Comparison of ENCODE assay signal across 13 cellular contexts in the genomic region with DNA sequence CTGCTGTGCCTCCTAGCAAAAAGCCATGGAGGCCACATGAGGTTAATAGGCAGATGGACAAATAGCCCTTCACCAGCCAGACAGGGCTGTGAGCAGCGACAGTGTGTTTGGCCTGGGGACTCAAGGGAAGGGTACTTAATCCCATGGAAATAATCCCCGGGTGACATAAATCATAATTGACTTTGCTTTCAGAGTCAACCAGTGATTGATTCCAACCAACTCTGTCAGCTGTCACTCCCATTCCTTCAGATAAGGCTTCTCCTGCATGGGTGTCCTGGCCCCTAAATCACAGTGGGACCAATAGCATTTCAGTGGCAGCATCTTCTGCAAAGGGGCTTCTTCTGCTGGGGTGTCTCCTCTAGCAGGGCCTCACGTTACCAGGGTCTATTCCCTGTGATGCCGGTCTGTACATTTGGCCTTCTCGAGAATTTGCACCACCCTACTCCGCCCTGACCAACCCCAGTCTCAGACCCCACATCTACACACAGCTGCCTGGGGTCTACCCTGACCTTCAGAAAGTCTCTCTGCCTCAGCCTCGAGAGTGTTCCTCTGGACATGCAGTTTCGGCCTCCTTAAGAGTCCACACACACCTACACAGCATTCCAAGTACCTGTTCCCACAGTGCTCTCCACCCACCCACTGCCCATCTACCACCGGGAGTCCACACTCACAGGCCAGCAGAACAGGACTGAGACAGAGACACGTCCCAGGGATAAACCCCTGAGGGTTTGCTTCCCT. TPM values are rescaled to one million over a fixed set of nuclear protein-coding genes. Genes with fewer than 3 reads are reported as not detected.
DNase-seq lines count a peak whose midpoint lies in the region; ATAC-seq and TF ChIP-seq lines count a peak whose summit lies in the region.
"Had no signal": no experiment of that assay in that cellular context is flagged by ENCODE, and none has a peak within 500 bp of the region (broad histone marks: within the 10 kb centered on the region; RNA-seq: fewer than 3 reads in every experiment).

No MANE protein-coding gene starts in this region.

- H3K23ac ChIP-seq in neuronal stem cell (ENCODE audit: low read depth, low read length, poor library complexity), result peak overlapping the region; percentile 32

- H2AFZ ChIP-seq in neuronal stem cell (ENCODE audit: low read length), result no peak overlapping the region

- intact Hi-C loops in left ventricle myocardium inferior (cut with micrococcal nuclease) (no loop called here), left ventricle myocardium superior (cut with micrococcal nuclease) (no loop called here)

- peaks cover 4% of the 10 kb centered on the region for H3K4me1 Mint-ChIP-seq in endodermal cell

- no peak overlapping the region for H2AK5ac ChIP-seq in neuronal stem cell (ENCODE audit: low read depth, low read length)

- no peak overlapping the region for H2BK12ac ChIP-seq in neuronal stem cell (ENCODE audit: low read length)

- H3K79me1 ChIP-seq in neuronal stem cell (ENCODE audit: low read depth, low read length), result peaks cover 2% of the 10 kb centered on the region

- H4K91ac ChIP-seq in neuronal stem cell (ENCODE audit: low read depth, low read length, poor library complexity), result no peak overlapping the region

- H3K18ac ChIP-seq in neuronal stem cell (ENCODE audit: low read length), result no peak overlapping the region

- H3K4me3 Mint-ChIP-seq in endodermal cell, result no peak overlapping the region

- no peak overlapping the region for H3K27ac Mint-ChIP-seq in endodermal cell

- no peak overlapping the region for H4K8ac ChIP-seq in neuronal stem cell (ENCODE audit: low read depth, low read length)

- ATAC-seq in left ventricle myocardium superior, result no peak
- no peak for ATAC-seq in GM21717 (IDR thresholded peaks at IDR 0.05; ENCODE audit: unreplicated experiment)

- H3K27me3 Mint-ChIP-seq in endodermal cell (ENCODE audit: insufficient read depth), result peaks cover 7% of the 10 kb centered on the region

- H3K9ac ChIP-seq in endodermal cell (ENCODE audit: extremely low read depth, low read length, poor library complexity, severe bottlenecking), result no peak overlapping the region
- no peak overlapping the region for H3K9ac ChIP-seq in neuronal stem cell (ENCODE audit: low read depth, low read length, poor library complexity)

- H3K27me3 ChIP-seq in left ventricle myocardium inferior (ENCODE audit: low read depth) (no peaks in the 10 kb centered on the region), endodermal cell (ENCODE audit: control insufficient read depth, insufficient read depth, low read length, poor library complexity, severe bottlenecking) (no peaks in the 10 kb centered on the region), neuronal stem cell (ENCODE audit: control insufficient read depth in 3 of 3, insufficient read depth in 3 of 3, low read depth in 1 of 3, low read length in 3 of 3) (peaks cover 0 to 9% (median 7%) of the 10 kb centered on the region in 3 experiments)

- H3K9me3 Mint-ChIP-seq in endodermal cell, result peaks cover 9% of the 10 kb centered on the region

- H2BK15ac ChIP-seq in neuronal stem cell (ENCODE audit: low read length), result no peak overlapping the region

- no peak for TF ChIP-seq CTCF in left ventricle myocardium inferior (IDR thresholded peaks at IDR 0.05; ENCODE audit: borderline replicate concordance)
- no peak for TF ChIP-seq CTCF in endodermal cell (conservative IDR thresholded peaks at IDR 0.05)

- H3K4me3 ChIP-seq in left ventricle myocardium inferior (peak overlapping the region; percentile 97), endodermal cell (ENCODE audit: low read length) (peak overlapping the region; percentile 95), neuronal stem cell (ENCODE audit: low read length in 2 of 2) (no peak overlapping the region)
- H3K4me3 ChIP-seq: HAP-1 had no signal

- peaks cover 86% of the 10 kb centered on the region for H3K4me1 ChIP-seq in left ventricle myocardium inferior
- peaks cover 3% of the 10 kb centered on the region for H3K4me1 ChIP-seq in endodermal cell (ENCODE audit: control insufficient read depth, insufficient read depth, low read length)
- peaks cover 7% of the 10 kb centered on the region in 2 donors for H3K4me1 ChIP-seq in neuronal stem cell (ENCODE audit: control insufficient read depth in 2 of 2, insufficient read depth in 1 of 2, low read depth in 1 of 2, low read length in 2 of 2)

- WGBS in endodermal cell (ENCODE audit: insufficient coverage in 1 of 2, insufficient read length in 1 of 2), 2 experiments, result 86 to 91% methylated on average over 4 to 10 of the region's 10 CpGs
- no CpG with 5 or more reads among the region's 10 CpGs for WGBS in neuronal stem cell (ENCODE audit: extremely low coverage in 2 of 2, insufficient read length in 2 of 2, insufficient replicate concordance in 1 of 2), 2 donors

- H3K4me2 ChIP-seq in neuronal stem cell (ENCODE audit: insufficient read depth, low read length, poor library complexity, severe bottlenecking), result no peak overlapping the region

- H3K14ac ChIP-seq in neuronal stem cell (ENCODE audit: low read length), result no peak overlapping the region

- H3K9me3 ChIP-seq in left ventricle myocardium inferior (replicated peaks) (no peaks in the 10 kb centered on the region), endodermal cell (ENCODE audit: control insufficient read depth, low read length) (peaks cover 8% of the 10 kb centered on the region), neuronal stem cell (replicated peaks in 1 of 2; ENCODE audit: control insufficient read depth in 2 of 2, insufficient read depth in 1 of 2, low read depth in 1 of 2, low read length in 2 of 2) (peaks cover 0 to 5% of the 10 kb centered on the region in 2 donors)
- H3K9me3 ChIP-seq: HAP-1 had no signal

- peak overlapping the region; percentile 93 for H3K27ac ChIP-seq in left ventricle myocardium inferior (replicated peaks)
- no peak overlapping the region for H3K27ac ChIP-seq in endodermal cell (ENCODE audit: low read depth, low read length)
- no peak overlapping the region for H3K27ac ChIP-seq in neuronal stem cell (replicated peaks; ENCODE audit: low read length)
- H3K27ac ChIP-seq in caudate nucleus (ENCODE audit: low read depth, low read length), result no peak overlapping the region

- H2BK5ac ChIP-seq in neuronal stem cell (ENCODE audit: low read length), result no peak overlapping the region

- no peak overlapping the region for H2BK120ac ChIP-seq in neuronal stem cell (ENCODE audit: low read depth, low read length)

- H3K36me3 ChIP-seq in left ventricle myocardium inferior, result peaks cover 25% of the 10 kb centered on the region
- H3K36me3 ChIP-seq in endodermal cell (ENCODE audit: control insufficient read depth, insufficient read depth, low read length), result peaks cover 46% of the 10 kb centered on the region
- H3K36me3 ChIP-seq in neuronal stem cell (replicated peaks in 1 of 2; ENCODE audit: control insufficient read depth in 2 of 2, insufficient read depth in 2 of 2, low read length in 2 of 2), result peaks cover 1 to 6% of the 10 kb centered on the region in 2 donors

- no peak overlapping the region for H3K4ac ChIP-seq in neuronal stem cell (ENCODE audit: low read length)

- DNase-seq in left ventricle myocardium inferior (no peak), left ventricle myocardium superior (no peak), endodermal cell (no peak), neuronal stem cell (ENCODE audit: low spot score) (no peak), caudate nucleus (lab: John Stamatoyannopoulos, UW) (no peak), NCI-H345 (lab: John Stamatoyannopoulos, UW) (no peak)
- no peak for DNase-seq in activated effector memory CD4-positive, alpha-beta T cell treated with Interleukin-2 at 50 U/mL for 16 hours
- DNase-seq: activated CD4-positive, alpha-beta T cell treated with anti-CD3 and anti-CD28 coated beads for 48 hours; DMS153; T-helper 2 cell had no signal

- peaks cover 10% of the 10 kb centered on the region for H3K36me3 Mint-ChIP-seq in endodermal cell (ENCODE audit: low read depth)

RNA-seq across cellular contexts. Expression of a gene that starts 3.7 kb away (rescaled TPM):
- 216 TPM for total RNA-seq in left ventricle myocardium inferior
- 223 TPM for total RNA-seq in left ventricle myocardium superior
- 10 to 100 TPM; 40.9 to 49.7 TPM for total RNA-seq in endodermal cell
- 32.9 TPM for polyA plus RNA-seq in endodermal cell (2013, experiment 1 of 2)
- polyA plus RNA-seq in endodermal cell (2013, experiment 2 of 2), result 36.2 TPM
- polyA plus RNA-seq in neuronal stem cell (2013, experiment 1 of 2), result 21.0 TPM
- polyA plus RNA-seq in neuronal stem cell (2013, experiment 2 of 2), result 20.3 TPM

RNA-seq across cellular contexts. Expression of a gene that starts 24.1 kb away (rescaled TPM):
- total RNA-seq in left ventricle myocardium inferior, result 217 TPM
- 222 TPM for total RNA-seq in left ventricle myocardium superior
- 100 to 1,000 TPM; 101 to 102 TPM for total RNA-seq in endodermal cell
- polyA plus RNA-seq in endodermal cell (2013, experiment 1 of 2), result 139 TPM
- polyA plus RNA-seq in endodermal cell (2013, experiment 2 of 2), result 127 TPM
- polyA plus RNA-seq in neuronal stem cell (2013, experiment 1 of 2), result 247 TPM
- polyA plus RNA-seq in neuronal stem cell (2013, experiment 2 of 2), result 237 TPM

RNA-seq across cellular contexts. Expression of a gene that starts 24.3 kb away (rescaled TPM):
- total RNA-seq in left ventricle myocardium inferior (19.1 TPM), left ventricle myocardium superior (19.0 TPM), endodermal cell (10 to 100 TPM; 18.6 to 31.3 TPM)
- polyA plus RNA-seq in endodermal cell (2013, experiment 1 of 2), result 19.3 TPM
- polyA plus RNA-seq in endodermal cell (2013, experiment 2 of 2), result 19.2 TPM
- polyA plus RNA-seq in neuronal stem cell (2013, experiment 1 of 2), result 11.9 TPM
- 11.7 TPM for polyA plus RNA-seq in neuronal stem cell (2013, experiment 2 of 2)

RNA-seq across cellular contexts. Expression of a gene that starts 35.5 kb away (rescaled TPM):
- total RNA-seq in left ventricle myocardium inferior (13.0 TPM), left ventricle myocardium superior (16.2 TPM), endodermal cell (10 to 100 TPM; 42.9 to 53.0 TPM)
- polyA plus RNA-seq in endodermal cell (2013, experiment 1 of 2), result 37.6 TPM
- 35.7 TPM for polyA plus RNA-seq in endodermal cell (2013, experiment 2 of 2)
- polyA plus RNA-seq in neuronal stem cell (2013, experiment 1 of 2), result 23.5 TPM
- 24.7 TPM for polyA plus RNA-seq in neuronal stem cell (2013, experiment 2 of 2)

RNA-seq across cellular contexts. Expression of a gene that starts 47.4 kb away (rescaled TPM):
- total RNA-seq in left ventricle myocardium inferior, result 6.0 TPM
- total RNA-seq in left ventricle myocardium superior, result 4.4 TPM
- 10 to 100 TPM; 10.2 to 11.4 TPM for total RNA-seq in endodermal cell
- polyA plus RNA-seq in endodermal cell (2013, experiment 1 of 2), result 12.2 TPM
- 12.5 TPM for polyA plus RNA-seq in endodermal cell (2013, experiment 2 of 2)
- 8.4 TPM for polyA plus RNA-seq in neuronal stem cell (2013, experiment 1 of 2)
- 8.8 TPM for polyA plus RNA-seq in neuronal stem cell (2013, experiment 2 of 2)
- total RNA-seq: HT-29 had no signal

Comparison
In these comparisons a context has a peak if more than half of its experiments do, and no peak if none do; other contexts are left out.
1. H3K4me3 ChIP-seq: peak in left ventricle myocardium inferior (single experiment) and endodermal cell (single experiment); none in neuronal stem cell (0 of 2).